ENCODE assay signal across 7 cellular contexts in the genomic region with DNA sequence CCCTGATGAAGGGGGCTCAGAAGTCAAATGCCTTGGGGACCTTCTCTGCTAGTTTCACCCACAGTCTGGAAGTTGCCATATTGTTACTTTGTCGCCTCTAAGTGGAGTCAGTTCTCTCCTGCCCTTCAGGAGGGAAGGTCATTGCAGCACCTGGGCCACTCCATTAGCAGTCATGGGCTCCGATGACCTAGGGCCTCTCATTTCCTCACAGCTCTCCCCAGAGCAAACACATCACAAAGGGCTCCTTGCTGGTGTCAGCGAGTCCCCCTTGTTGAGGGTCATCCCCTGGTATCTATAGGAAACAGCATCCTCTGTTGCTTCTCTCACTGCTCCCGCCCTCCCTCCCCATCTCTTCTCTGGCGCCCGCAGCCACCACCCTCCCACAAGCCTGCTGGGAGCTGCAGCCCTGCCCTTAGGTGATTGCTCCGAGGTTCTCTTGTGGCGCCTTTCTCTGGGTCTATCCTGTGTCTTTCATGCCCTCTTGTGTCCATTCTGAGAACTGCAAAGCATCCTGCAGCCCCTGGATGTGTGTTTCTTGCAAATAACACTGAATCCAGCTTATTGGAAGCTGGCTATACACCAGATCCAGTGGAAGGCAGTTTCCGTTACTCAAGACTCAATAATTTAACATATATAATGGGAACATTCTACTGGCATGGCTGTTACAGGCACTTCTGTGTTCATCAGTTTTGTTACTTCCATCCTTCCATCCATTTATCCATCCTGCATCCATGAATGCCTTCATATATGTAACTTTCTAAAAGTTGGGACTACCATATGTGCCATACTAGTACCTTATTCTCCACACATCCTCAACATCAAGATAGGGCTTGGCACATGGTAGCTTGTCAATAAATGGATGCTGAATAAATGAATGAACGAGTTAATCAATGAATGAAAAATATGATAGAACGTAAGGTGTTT. TPM values are rescaled to one million over a fixed set of nuclear protein-coding genes. Genes with fewer than 3 reads are reported as not detected.
DNase-seq lines count a peak whose midpoint lies in the region; ATAC-seq and TF ChIP-seq lines count a peak whose summit lies in the region.

No MANE protein-coding gene starts in this region.

- no TSS peak for BruUV-seq in PC-9 (replicated peaks; lab: Mats Ljungman, UMichigan)

- no peak overlapping the region for H3K9ac ChIP-seq in parathyroid adenoma

- POLR2A ChIA-PET in PC-9 (lab: Charles Lee; ENCODE audit: unreplicated experiment), result interaction anchor here (0.6 kb wide), 1 partner anchor 807 kb away, joined by 15 read pairs; no protein-coding TSS in a partner anchor

- H3K36me3 ChIP-seq in PC-9 (ENCODE audit: low read depth) (no peaks in the 10 kb centered on the region), parathyroid adenoma (ENCODE audit: control insufficient read depth, insufficient read depth, low read length) (no peaks in the 10 kb centered on the region)

- CTCF ChIA-PET in PC-9 (lab: Charles Lee), result interaction anchor here (0.7 to 1.3 kb wide), 2 partner anchors 800 to 951 kb away, joined by 3 read pairs; no protein-coding TSS in a partner anchor

- intact Hi-C loops in PC-9 (cut with micrococcal nuclease; ENCODE audit: unreplicated experiment), result loop anchor here (1.0 to 10.0 kb wide), 4 partner anchors 321 to 825 kb away; no protein-coding TSS in a partner anchor

- H3K9me2 ChIP-seq in PC-9 (ENCODE audit: insufficient read depth), result no peaks in the 10 kb centered on the region

- H3K9me3 ChIP-seq in PC-9 (ENCODE audit: insufficient read depth, low read depth), result no peaks in the 10 kb centered on the region
- no peaks in the 10 kb centered on the region for H3K9me3 ChIP-seq in parathyroid adenoma (ENCODE audit: control insufficient read depth, low read length)

- H2AFZ ChIP-seq in PC-9 (no peak overlapping the region), parathyroid adenoma (no peak overlapping the region)

- H4K20me1 ChIP-seq in PC-9 (ENCODE audit: insufficient read depth), result no peaks in the 10 kb centered on the region; the same call in 1 of the 2 replicates

- H3K27ac ChIP-seq in PC-9 (no peak overlapping the region), parathyroid adenoma (no peak overlapping the region)

- no peaks in the 10 kb centered on the region; the same call in 1 of the 2 replicates for H3K27me3 ChIP-seq in PC-9 (ENCODE audit: insufficient read depth, low read depth)
- no peaks in the 10 kb centered on the region for H3K27me3 ChIP-seq in parathyroid adenoma (ENCODE audit: control insufficient read depth, insufficient read depth, low read length)

- H3K4me1 ChIP-seq in PC-9 (replicated peaks; ENCODE audit: insufficient read depth), result no peaks in the 10 kb centered on the region
- H3K4me1 ChIP-seq in parathyroid adenoma, result no peaks in the 10 kb centered on the region

- H3K79me2 ChIP-seq in PC-9 (ENCODE audit: low read depth) (no peaks in the 10 kb centered on the region), parathyroid adenoma (no peaks in the 10 kb centered on the region)

- ATAC-seq in GM19035 (IDR thresholded peaks at IDR 0.05; ENCODE audit: unreplicated experiment), result no peak

- DNase-seq in Kasumi-1 (lab: John Stamatoyannopoulos, UW), result peak; percentile 22 to 48
- peak; percentile 44 to 58 for DNase-seq in PC-9
- DNase-seq in activated naive CD4-positive, alpha-beta T cell treated with Interleukin-2 at 50 U/mL for 16 hours, result peak; percentile 19
- DNase-seq in glomerular endothelial cell (ENCODE audit: extremely low read depth, low read depth, low spot score), result peak; percentile 29

- TF ChIP-seq CTCF in GM12875 (IDR thresholded peaks at IDR 0.05; ENCODE audit: borderline replicate concordance, insufficient read depth, low read depth, low read length) (peak; percentile 82), PC-9 (conservative IDR thresholded peaks at IDR 0.05) (peak; percentile 83), parathyroid adenoma (IDR thresholded peaks at IDR 0.05) (peak; percentile 79)

- no peak overlapping the region for H3K4me3 ChIP-seq in GM12875 (ENCODE audit: low read depth, low read length)
- H3K4me3 ChIP-seq in PC-9, result no peak overlapping the region
- no peak overlapping the region for H3K4me3 ChIP-seq in parathyroid adenoma (ENCODE audit: low read depth, low read length)

- H3F3A ChIP-seq in PC-9 (ENCODE audit: insufficient read depth, low read depth), result no peaks in the 10 kb centered on the region

- H3K4me2 ChIP-seq in PC-9 (no peak overlapping the region), parathyroid adenoma (ENCODE audit: low read length) (no peak overlapping the region)

RNA-seq across cellular contexts. Expression of gene PDILT, which starts 21.2 kb away (rescaled TPM):
- total RNA-seq in PC-9 (2021) (not detected in 2 replicates), glomerular endothelial cell (not detected in 2 replicates)

RNA-seq across cellular contexts. Expression of gene ACSM5, which starts 26.0 kb away (rescaled TPM):
- total RNA-seq in PC-9 (2021), result not detected in 2 replicates
- 0.24 TPM in 1 of 2 replicates, not detected in the other for total RNA-seq in glomerular endothelial cell

RNA-seq across cellular contexts. Expression of gene UMOD, which starts 30.9 kb away (rescaled TPM):
- total RNA-seq in PC-9 (2021), result not detected in 2 replicates
- not detected in 2 replicates for total RNA-seq in glomerular endothelial cell

RNA-seq across cellular contexts. Expression of gene GP2, which starts 56.1 kb away (rescaled TPM):
- total RNA-seq in PC-9 (2021), result not detected in 2 replicates
- total RNA-seq in glomerular endothelial cell, result not detected in 2 replicates
